In the genomic region with DNA sequence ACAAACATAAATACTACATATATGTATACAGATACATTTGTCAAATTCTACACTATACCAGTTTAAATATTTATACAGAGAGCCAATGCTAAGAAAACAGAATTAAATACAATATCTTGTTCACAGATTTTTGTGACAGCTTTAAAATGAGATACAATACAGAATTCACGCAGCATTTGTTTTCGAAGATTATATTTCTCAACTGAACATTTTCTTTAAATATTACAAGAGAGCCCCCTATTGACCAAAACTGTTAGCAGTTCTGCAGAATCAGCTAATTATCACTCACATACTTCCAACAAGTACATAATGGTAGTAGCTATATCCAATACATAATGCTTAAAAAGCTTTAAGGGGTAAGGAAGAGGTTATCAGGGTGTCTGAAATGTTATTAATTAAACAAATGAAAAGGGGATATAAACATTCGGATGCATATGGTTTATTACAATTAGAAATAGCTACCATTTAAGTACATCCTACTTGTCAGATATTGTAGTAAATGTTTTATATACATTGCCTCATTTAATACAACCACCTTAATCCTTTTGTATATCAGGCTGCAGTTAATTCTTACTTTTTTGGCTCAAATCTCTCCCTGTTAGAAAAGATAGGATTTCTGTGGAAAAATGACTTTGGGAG, we compare ENCODE assay signal across 8 cellular contexts. TPM values are rescaled to one million over a fixed set of nuclear protein-coding genes. Genes with fewer than 3 reads are reported as not detected.
A peak's percentile ranks its signal among the peaks of the same experiment; 100 is the strongest.
DNase-seq lines count a peak whose midpoint lies in the region; ATAC-seq and TF ChIP-seq lines count a peak whose summit lies in the region.

No MANE protein-coding gene starts in this region.

- no peaks in the 10 kb centered on the region for H3K27me3 ChIP-seq in DOHH2 (ENCODE audit: control insufficient read depth, low read length)

- H3K9me3 ChIP-seq in DOHH2 (ENCODE audit: control insufficient read depth, insufficient read depth, low read length): no peaks in the 10 kb centered on the region

- no peaks in the 10 kb centered on the region for H3K9me2 ChIP-seq in DOHH2 (replicated peaks; ENCODE audit: control insufficient read depth, low read length)

- H3F3A ChIP-seq in DOHH2 (ENCODE audit: control insufficient read depth, insufficient read depth): no peaks in the 10 kb centered on the region

- DNase-seq in HuH-7 (ENCODE audit: low spot score) (peak; percentile 8), RPMI8226 (peak; percentile 8), foreskin melanocyte (peak; percentile 29), occipital lobe (lab: John Stamatoyannopoulos, UW) (no peak)
- no peak for DNase-seq in stimulated activated CD8-positive, alpha-beta memory T cell treated with anti-CD3 and anti-CD28 coated beads, Interleukin-4, amount 100 ng/mL, for 48 hours
- DNase-seq in activated effector memory CD4-positive, alpha-beta T cell treated with anti-CD3 and anti-CD28 coated beads, Interleukin-2, amount 50 U/mL, for 16 hours: no peak

- peak; percentile 68 for TF ChIP-seq CTCF in DOHH2 (IDR thresholded peaks at IDR 0.05; ENCODE audit: low read depth, low read length, poor library complexity, severe bottlenecking)

- H3K4me2 ChIP-seq in DOHH2 (ENCODE audit: low read length): no peak overlapping the region

- H3K4me1 ChIP-seq in DOHH2 (ENCODE audit: control insufficient read depth, low read length): no peaks in the 10 kb centered on the region

- H3K27ac ChIP-seq in DOHH2 (ENCODE audit: low read depth, low read length): no peak overlapping the region

- peaks cover 4% of the 10 kb centered on the region; the same call in 1 of the 2 replicates for H3K36me3 ChIP-seq in DOHH2 (ENCODE audit: control insufficient read depth, low read length)

- no peaks in the 10 kb centered on the region for H3K79me2 ChIP-seq in DOHH2 (ENCODE audit: control insufficient read depth, low read length)

- no peak for ATAC-seq in HG03135 (IDR thresholded peaks at IDR 0.05; ENCODE audit: unreplicated experiment)

- no peaks in the 10 kb centered on the region for H4K20me1 ChIP-seq in DOHH2 (ENCODE audit: control insufficient read depth, insufficient read depth, low read depth, low read length)

- no peak overlapping the region for H3K4me3 ChIP-seq in DOHH2 (ENCODE audit: low read length)

RNA-seq across cellular contexts. Expression of a gene that starts 31.7 kb away (rescaled TPM):
- 68.6 TPM for total RNA-seq in occipital lobe

Comparison
In these comparisons a context has a peak if more than half of its experiments do, and no peak if none do; other contexts are left out.
1. DNase-seq: peak in HuH-7 (single experiment), RPMI8226 (single experiment) and foreskin melanocyte (single experiment); none in occipital lobe (single experiment), stimulated activated CD8-positive, alpha-beta memory T cell treated with anti-CD3 and anti-CD28 coated beads, Interleukin-4, amount 100 ng/mL, for 48 hours (single experiment) and activated effector memory CD4-positive, alpha-beta T cell treated with anti-CD3 and anti-CD28 coated beads, Interleukin-2, amount 50 U/mL, for 16 hours (single experiment).